Comparison of ENCODE assay signal across 9 cellular contexts in genomic region chr10:80356563-80356999, GRCh38. TPM values are rescaled to one million over a fixed set of nuclear protein-coding genes. Genes with fewer than 3 reads are reported as not detected.
DNase-seq lines count a peak whose midpoint lies in the region; ATAC-seq and TF ChIP-seq lines count a peak whose summit lies in the region.
"Had no signal": no experiment of that assay in that cellular context is flagged by ENCODE, and none has a peak within 500 bp of the region (broad histone marks: within the 10 kb centered on the region; RNA-seq: fewer than 3 reads in every experiment).

TSS of gene DYDC1 (minus strand) at chr10:80356755. CDS start at chr10:80352601, 4,154 bp downstream.
TSS of gene DYDC2 (plus strand) at chr10:80356781. CDS start at chr10:80362444, 5,663 bp downstream.

- H3K9me3 Mint-ChIP-seq in endothelial cell (ENCODE audit: unreplicated experiment) = peaks cover 4% of the 10 kb centered on the region
- no peaks in the 10 kb centered on the region for H3K9me3 Mint-ChIP-seq in naive thymus-derived CD4-positive, alpha-beta T cell

- H3K27me3 Mint-ChIP-seq in endothelial cell (ENCODE audit: unreplicated experiment) = peaks cover 13% of the 10 kb centered on the region
- H3K27me3 Mint-ChIP-seq in naive thymus-derived CD4-positive, alpha-beta T cell = peaks cover 14 to 57% (median 30%) of the 10 kb centered on the region in 5 donors

- H3K4me3 Mint-ChIP-seq in endothelial cell (ENCODE audit: unreplicated experiment) = peak within 1 kb of the TSS; percentile 91
- peak within 1 kb of the TSS; percentile 56 to 93 (median 80) for H3K4me3 Mint-ChIP-seq in naive thymus-derived CD4-positive, alpha-beta T cell

- H3K4me3 ChIP-seq in naive thymus-derived CD4-positive, alpha-beta T cell (ENCODE audit: low read length) = no peak within 1 kb of the TSS
- H3K4me3 ChIP-seq in thyroid gland (replicated peaks in 1 of 3) = peak within 1 kb of the TSS in 1 of 3 donors; percentile 37

- no peak for TF ChIP-seq POLR2A in thyroid gland (IDR thresholded peaks at IDR 0.05)

- POLR2A ChIA-PET in naive thymus-derived CD4-positive, alpha-beta T cell (lab: Charles Lee) = no interaction called here

- H3K27me3 ChIP-seq in naive thymus-derived CD4-positive, alpha-beta T cell (ENCODE audit: control insufficient read depth in 2 of 2, insufficient read depth in 2 of 2, low read length in 2 of 2) = no peaks in the 10 kb centered on the region
- no peaks in the 10 kb centered on the region for H3K27me3 ChIP-seq in thyroid gland

- intact Hi-C loops in naive thymus-derived CD4-positive, alpha-beta T cell (cut with micrococcal nuclease) = no loop called here
- intact Hi-C loops in thyroid gland (cut with DNase I) = no loop called here

- CTCF ChIA-PET in naive thymus-derived CD4-positive, alpha-beta T cell (lab: Charles Lee) = interaction anchor here (0.7 kb wide), 1 partner anchor 8 kb away, joined by 5 read pairs; no protein-coding TSS in a partner anchor

- no peaks in the 10 kb centered on the region for H3K9me3 ChIP-seq in naive thymus-derived CD4-positive, alpha-beta T cell (ENCODE audit: control insufficient read depth in 2 of 3, low read length in 3 of 3)
- H3K9me3 ChIP-seq in thyroid gland = no peaks in the 10 kb centered on the region

- peaks cover 4% of the 10 kb centered on the region for H3K4me1 Mint-ChIP-seq in endothelial cell (ENCODE audit: unreplicated experiment)
- peaks cover 0 to 20% (median 9%) of the 10 kb centered on the region in 7 donors for H3K4me1 Mint-ChIP-seq in naive thymus-derived CD4-positive, alpha-beta T cell

- H3K36me3 ChIP-seq in naive thymus-derived CD4-positive, alpha-beta T cell (ENCODE audit: control insufficient read depth in 2 of 3, insufficient read depth in 3 of 3, low read length in 3 of 3) = no peaks in the 10 kb centered on the region
- H3K36me3 ChIP-seq in thyroid gland = no peaks in the 10 kb centered on the region

- no peak for TF ChIP-seq CTCF in endothelial cell (IDR thresholded peaks at IDR 0.05; ENCODE audit: unreplicated experiment)
- TF ChIP-seq CTCF in thyroid gland (IDR thresholded peaks at IDR 0.05) = no peak

- H3K4me1 ChIP-seq in naive thymus-derived CD4-positive, alpha-beta T cell (ENCODE audit: control insufficient read depth in 2 of 2, insufficient read depth in 2 of 2, low read length in 2 of 2) = no peaks in the 10 kb centered on the region
- peaks cover 4 to 6% of the 10 kb centered on the region in 2 donors for H3K4me1 ChIP-seq in thyroid gland

- DNase-seq in activated T-cell treated with anti-CD3 and anti-CD28 coated beads for 24 hours (ENCODE audit: low read depth) = peak; percentile 29
- DNase-seq in activated T-cell treated with anti-CD3 and anti-CD28 coated beads for 4 hours = no peak
- peak; percentile 39 to 54 for DNase-seq in Kasumi-1 (lab: John Stamatoyannopoulos, UW)
- DNase-seq in activated CD4-positive, alpha-beta T cell treated with anti-CD3 and anti-CD28 coated beads for 48 hours = peak; percentile 61
- peak; percentile 52 for DNase-seq in endothelial cell (ENCODE audit: low spot score)
- peak; percentile 33 to 58 (median 46) for DNase-seq in naive thymus-derived CD4-positive, alpha-beta T cell
- DNase-seq in thyroid gland = peak; percentile 64 to 76

- peak within 1 kb of the TSS; percentile 30 for H3K27ac Mint-ChIP-seq in endothelial cell (ENCODE audit: unreplicated experiment)
- no peak within 1 kb of the TSS for H3K27ac Mint-ChIP-seq in naive thymus-derived CD4-positive, alpha-beta T cell

- ATAC-seq in naive thymus-derived CD4-positive, alpha-beta T cell = peak; percentile 91
- no peak for ATAC-seq in GM18520 (IDR thresholded peaks at IDR 0.05; ENCODE audit: unreplicated experiment)

- 0 to 1% methylated on average over 24 of the region's 45 CpGs for WGBS in thyroid gland, 2 donors

- H3K27ac ChIP-seq in naive thymus-derived CD4-positive, alpha-beta T cell (ENCODE audit: low read depth, low read length) = no peak within 1 kb of the TSS
- H3K27ac ChIP-seq in thyroid gland = no peak within 1 kb of the TSS

- H3K36me3 Mint-ChIP-seq in endothelial cell (ENCODE audit: low read depth, unreplicated experiment) = no peaks in the 10 kb centered on the region
- H3K36me3 Mint-ChIP-seq in naive thymus-derived CD4-positive, alpha-beta T cell = no peaks in the 10 kb centered on the region

RNA-seq across cellular contexts. Expression of gene DYDC1, which starts in this region (rescaled TPM):
- total RNA-seq in endothelial cell (ENCODE audit: unreplicated experiment) = not detected
- total RNA-seq in naive thymus-derived CD4-positive, alpha-beta T cell = not detected
- not detected for polyA plus RNA-seq in naive thymus-derived CD4-positive, alpha-beta T cell
- 1 to 10 TPM in 1 of 4 donors, not detected in 3; 1.1 TPM for total RNA-seq in thyroid gland
- polyA plus RNA-seq: BJ had no signal

RNA-seq across cellular contexts. Expression of gene DYDC2, which starts in this region (rescaled TPM):
- total RNA-seq in endothelial cell (ENCODE audit: unreplicated experiment) = not detected
- total RNA-seq in naive thymus-derived CD4-positive, alpha-beta T cell = not detected
- not detected for polyA plus RNA-seq in naive thymus-derived CD4-positive, alpha-beta T cell
- total RNA-seq in thyroid gland = not detected
- polyA plus RNA-seq: BJ had no signal

Comparison
In these comparisons a context has a peak if more than half of its experiments do, and no peak if none do; other contexts are left out.
1. Peak in DNase-seq in endothelial cell; RNA of the genes that start here not detected or under 1 TPM.
2. Peak in DNase-seq and ATAC-seq in naive thymus-derived CD4-positive, alpha-beta T cell; RNA of the genes that start here not detected or under 1 TPM.